Comparison of ENCODE assay signal across 2 cellular contexts in the genomic region with DNA sequence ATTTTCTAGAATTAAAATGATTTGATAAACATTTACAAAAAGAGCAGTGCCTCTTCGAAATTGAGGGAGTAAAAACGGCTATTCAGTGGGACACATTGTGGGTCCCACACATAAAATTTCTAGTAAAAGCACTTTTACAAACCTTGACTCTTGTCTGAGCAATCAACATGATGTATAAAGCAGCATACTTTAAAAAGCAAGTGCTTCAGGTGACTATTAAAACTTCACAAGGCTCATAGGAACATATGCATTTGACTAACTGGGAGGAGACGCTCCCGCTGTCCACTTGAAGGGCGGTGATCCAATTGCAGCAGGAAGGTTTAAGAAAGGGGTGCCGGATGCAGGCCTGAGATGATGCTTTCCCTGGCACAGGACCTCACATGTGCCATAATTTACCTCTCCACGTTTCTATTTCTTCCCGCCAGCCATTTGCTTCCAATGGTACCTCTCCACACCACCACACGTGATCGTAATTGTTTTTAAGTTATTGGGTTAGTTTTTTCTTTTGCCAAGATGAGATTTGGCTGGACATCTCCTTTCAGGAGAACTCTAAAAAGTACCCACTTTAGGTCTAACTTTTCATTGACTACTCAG.
A peak's percentile ranks its signal among the peaks of the same experiment; 100 is the strongest.
TF ChIP-seq lines count a peak whose summit lies in the region.

No MANE protein-coding gene starts in this region.

TF ChIP-seq in GM23338, 12 proteins besides CTCF, POLR2A, EP300 and RAD21:
- TF ChIP-seq, protein P1, sequence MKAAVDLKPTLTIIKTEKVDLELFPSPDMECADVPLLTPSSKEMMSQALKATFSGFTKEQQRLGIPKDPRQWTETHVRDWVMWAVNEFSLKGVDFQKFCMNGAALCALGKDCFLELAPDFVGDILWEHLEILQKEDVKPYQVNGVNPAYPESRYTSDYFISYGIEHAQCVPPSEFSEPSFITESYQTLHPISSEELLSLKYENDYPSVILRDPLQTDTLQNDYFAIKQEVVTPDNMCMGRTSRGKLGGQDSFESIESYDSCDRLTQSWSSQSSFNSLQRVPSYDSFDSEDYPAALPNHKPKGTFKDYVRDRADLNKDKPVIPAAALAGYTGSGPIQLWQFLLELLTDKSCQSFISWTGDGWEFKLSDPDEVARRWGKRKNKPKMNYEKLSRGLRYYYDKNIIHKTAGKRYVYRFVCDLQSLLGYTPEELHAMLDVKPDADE (IDR thresholded peaks at IDR 0.05), result no peak
- TF ChIP-seq STAT1 (IDR thresholded peaks at IDR 0.05; ENCODE audit: unreplicated experiment) (no peak), EZH2 (IDR thresholded peaks at IDR 0.05; ENCODE audit: low read depth, unreplicated experiment) (no peak), NANOG (IDR thresholded peaks at IDR 0.05; ENCODE audit: borderline replicate concordance) (no peak)
- TF ChIP-seq, protein P2, sequence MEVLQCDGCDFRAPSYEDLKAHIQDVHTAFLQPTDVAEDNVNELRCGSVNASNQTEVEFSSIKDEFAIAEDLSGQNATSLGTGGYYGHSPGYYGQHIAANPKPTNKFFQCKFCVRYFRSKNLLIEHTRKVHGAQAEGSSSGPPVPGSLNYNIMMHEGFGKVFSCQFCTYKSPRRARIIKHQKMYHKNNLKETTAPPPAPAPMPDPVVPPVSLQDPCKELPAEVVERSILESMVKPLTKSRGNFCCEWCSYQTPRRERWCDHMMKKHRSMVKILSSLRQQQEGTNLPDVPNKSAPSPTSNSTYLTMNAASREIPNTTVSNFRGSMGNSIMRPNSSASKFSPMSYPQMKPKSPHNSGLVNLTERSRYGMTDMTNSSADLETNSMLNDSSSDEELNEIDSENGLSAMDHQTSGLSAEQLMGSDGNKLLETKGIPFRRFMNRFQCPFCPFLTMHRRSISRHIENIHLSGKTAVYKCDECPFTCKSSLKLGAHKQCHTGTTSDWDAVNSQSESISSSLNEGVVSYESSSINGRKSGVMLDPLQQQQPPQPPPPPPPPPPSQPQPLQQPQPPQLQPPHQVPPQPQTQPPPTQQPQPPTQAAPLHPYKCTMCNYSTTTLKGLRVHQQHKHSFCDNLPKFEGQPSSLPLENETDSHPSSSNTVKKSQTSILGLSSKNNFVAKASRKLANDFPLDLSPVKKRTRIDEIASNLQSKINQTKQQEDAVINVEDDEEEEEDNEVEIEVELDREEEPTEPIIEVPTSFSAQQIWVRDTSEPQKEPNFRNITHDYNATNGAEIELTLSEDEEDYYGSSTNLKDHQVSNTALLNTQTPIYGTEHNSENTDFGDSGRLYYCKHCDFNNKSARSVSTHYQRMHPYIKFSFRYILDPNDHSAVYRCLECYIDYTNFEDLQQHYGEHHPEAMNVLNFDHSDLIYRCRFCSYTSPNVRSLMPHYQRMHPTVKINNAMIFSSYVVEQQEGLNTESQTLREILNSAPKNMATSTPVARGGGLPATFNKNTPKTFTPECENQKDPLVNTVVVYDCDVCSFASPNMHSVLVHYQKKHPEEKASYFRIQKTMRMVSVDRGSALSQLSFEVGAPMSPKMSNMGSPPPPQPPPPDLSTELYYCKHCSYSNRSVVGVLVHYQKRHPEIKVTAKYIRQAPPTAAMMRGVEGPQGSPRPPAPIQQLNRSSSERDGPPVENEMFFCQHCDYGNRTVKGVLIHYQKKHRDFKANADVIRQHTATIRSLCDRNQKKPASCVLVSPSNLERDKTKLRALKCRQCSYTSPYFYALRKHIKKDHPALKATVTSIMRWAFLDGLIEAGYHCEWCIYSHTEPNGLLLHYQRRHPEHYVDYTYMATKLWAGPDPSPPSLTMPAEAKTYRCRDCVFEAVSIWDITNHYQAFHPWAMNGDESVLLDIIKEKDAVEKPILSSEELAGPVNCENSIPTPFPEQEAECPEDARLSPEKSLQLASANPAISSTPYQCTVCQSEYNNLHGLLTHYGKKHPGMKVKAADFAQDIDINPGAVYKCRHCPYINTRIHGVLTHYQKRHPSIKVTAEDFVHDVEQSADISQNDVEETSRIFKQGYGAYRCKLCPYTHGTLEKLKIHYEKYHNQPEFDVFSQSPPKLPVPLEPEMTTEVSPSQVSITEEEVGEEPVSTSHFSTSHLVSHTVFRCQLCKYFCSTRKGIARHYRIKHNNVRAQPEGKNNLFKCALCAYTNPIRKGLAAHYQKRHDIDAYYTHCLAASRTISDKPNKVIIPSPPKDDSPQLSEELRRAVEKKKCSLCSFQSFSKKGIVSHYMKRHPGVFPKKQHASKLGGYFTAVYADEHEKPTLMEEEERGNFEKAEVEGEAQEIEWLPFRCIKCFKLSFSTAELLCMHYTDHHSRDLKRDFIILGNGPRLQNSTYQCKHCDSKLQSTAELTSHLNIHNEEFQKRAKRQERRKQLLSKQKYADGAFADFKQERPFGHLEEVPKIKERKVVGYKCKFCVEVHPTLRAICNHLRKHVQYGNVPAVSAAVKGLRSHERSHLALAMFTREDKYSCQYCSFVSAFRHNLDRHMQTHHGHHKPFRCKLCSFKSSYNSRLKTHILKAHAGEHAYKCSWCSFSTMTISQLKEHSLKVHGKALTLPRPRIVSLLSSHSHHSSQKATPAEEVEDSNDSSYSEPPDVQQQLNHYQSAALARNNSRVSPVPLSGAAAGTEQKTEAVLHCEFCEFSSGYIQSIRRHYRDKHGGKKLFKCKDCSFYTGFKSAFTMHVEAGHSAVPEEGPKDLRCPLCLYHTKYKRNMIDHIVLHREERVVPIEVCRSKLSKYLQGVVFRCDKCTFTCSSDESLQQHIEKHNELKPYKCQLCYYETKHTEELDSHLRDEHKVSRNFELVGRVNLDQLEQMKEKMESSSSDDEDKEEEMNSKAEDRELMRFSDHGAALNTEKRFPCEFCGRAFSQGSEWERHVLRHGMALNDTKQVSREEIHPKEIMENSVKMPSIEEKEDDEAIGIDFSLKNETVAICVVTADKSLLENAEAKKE (CRISPR knock-in tag; IDR thresholded peaks at IDR 0.05), result no peak

TF ChIP-seq in K562, 482 proteins besides CTCF, POLR2A, EP300 and RAD21:
- TF ChIP-seq CBX8 (IDR thresholded peaks at IDR 0.05; ENCODE audit: borderline replicate concordance, extremely low read depth, low read depth, low read length, poor library complexity, severe bottlenecking) (peak; percentile 42), ZNF586 (CRISPR knock-in tag; conservative IDR thresholded peaks at IDR 0.05) (no peak), ZNF764 (CRISPR knock-in tag; IDR thresholded peaks at IDR 0.05; ENCODE audit: low read depth) (no peak)
